In genomic region chr13:65473199-65473598, GRCh38 we compare ENCODE assay signal across 24 cellular contexts.
DNase-seq lines count a peak whose midpoint lies in the region; ATAC-seq and TF ChIP-seq lines count a peak whose summit lies in the region.
"Had no signal": no experiment of that assay in that cellular context is flagged by ENCODE, and none has a peak within 500 bp of the region (broad histone marks: within the 10 kb centered on the region; RNA-seq: fewer than 3 reads in every experiment).

No MANE protein-coding gene starts in this region.

- ATAC-seq in stimulated activated naive CD8-positive, alpha-beta T cell treated with anti-CD3 and anti-CD28 coated beads, Interleukin-15, Interleukin-2, amounts not matched to agents 100 U/mL and 50 U/mL, for 24 hours: no peak
- ATAC-seq: A549; CD8-positive, alpha-beta T cell had no signal

- no peak for DNase-seq in HEK293T (ENCODE audit: extremely low spot score)
- peak; percentile 36 for DNase-seq in NCI-H69 (lab: John Stamatoyannopoulos, UW)
- DNase-seq in stimulated activated naive CD8-positive, alpha-beta T cell treated with anti-CD3 and anti-CD28 coated beads, Interleukin-15, Interleukin-2, amounts not matched to agents 100 U/mL and 50 U/mL, for 24 hours: no peak
- DNase-seq in erythroblast (lab: John Stamatoyannopoulos, UW): no peak
- DNase-seq: 8988T; ACHN; AML-193; BE2C; C1 segment of cervical spinal cord; Caco-2; Calu3; CD4-positive, alpha-beta memory T cell; CD4-positive, alpha-beta T cell; CD4-positive, CD25-positive, alpha-beta regulatory T cell; CD8-positive, alpha-beta memory T cell; CD8-positive, alpha-beta T cell; COR-L47; DMS 273 treated with DMSO at 0.1 percent for 48 hours; DMS153; DMS53; DMS79; DMS79 treated with DMSO at 0.1 percent for 48 hours; DND-41 had no signal

- CTCF ChIA-PET in HEK293T (lab: Yijun Ruan, JAX): no interaction called here

- TF ChIP-seq POLR2A in erythroblast (IDR thresholded peaks at IDR 0.05; ENCODE audit: low read length): no peak

- POLR2A ChIA-PET in HEK293T (lab: Yijun Ruan, JAX): no interaction called here

TF ChIP-seq in HEK293T, 16 proteins besides CTCF, POLR2A, EP300 and RAD21:
- TF ChIP-seq ARNT (IDR thresholded peaks at IDR 0.05): peak; percentile 51; the same call in 1 of the 2 replicates
- TF ChIP-seq LEF1 (IDR thresholded peaks at IDR 0.05; ENCODE audit: borderline replicate concordance): no peak
- peak; percentile 35; the same call in 1 of the 2 replicates for TF ChIP-seq FOXK2 (IDR thresholded peaks at IDR 0.05)
- TF ChIP-seq PKNOX1 (IDR thresholded peaks at IDR 0.05): peak; percentile 84
- no peak for TF ChIP-seq TARDBP (IDR thresholded peaks at IDR 0.05)
- TF ChIP-seq FOXA1 (IDR thresholded peaks at IDR 0.05): peak; percentile 81; the same call in 1 of the 2 replicates
- TF ChIP-seq HDGF (IDR thresholded peaks at IDR 0.05; ENCODE audit: borderline replicate concordance): no peak
- TF ChIP-seq L3MBTL2 (conservative IDR thresholded peaks at IDR 0.05): no peak
- TF ChIP-seq CTBP1 (IDR thresholded peaks at IDR 0.05; ENCODE audit: borderline replicate concordance): peak; percentile 82; the same call in 1 of the 2 replicates
- no peak for TF ChIP-seq SP1 (IDR thresholded peaks at IDR 0.05)
